In genomic region chr12:111488798-111489197, GRCh38 we compare ENCODE assay signal across 23 cellular contexts.
A peak's percentile ranks its signal among the peaks of the same experiment; 100 is the strongest.
DNase-seq lines count a peak whose midpoint lies in the region; ATAC-seq and TF ChIP-seq lines count a peak whose summit lies in the region.
"Had no signal": no experiment of that assay in that cellular context is flagged by ENCODE, and none has a peak within 500 bp of the region (broad histone marks: within the 10 kb centered on the region; RNA-seq: fewer than 3 reads in every experiment).

No MANE protein-coding gene starts in this region.

- no peak overlapping the region for H3K4me3 ChIP-seq in mesenchymal stem cell (ENCODE audit: insufficient read depth in 1 of 2, low read depth in 1 of 2, low read length in 2 of 2)
- H3K4me3 ChIP-seq: K562, MG63 had no signal

- no peak overlapping the region for H2AFZ ChIP-seq in mesenchymal stem cell (ENCODE audit: low read depth, low read length)

- peaks cover 22% of the 10 kb centered on the region for H3K79me1 ChIP-seq in mesenchymal stem cell (replicated peaks; ENCODE audit: low read length, poor library complexity, severe bottlenecking)

- no peak overlapping the region for H4K8ac ChIP-seq in mesenchymal stem cell (ENCODE audit: low read length)

- H3K23ac ChIP-seq in mesenchymal stem cell (ENCODE audit: low read length in 2 of 2), result no peak overlapping the region

- H3K36me3 Mint-ChIP-seq in central memory CD8-positive, alpha-beta T cell (ENCODE audit: insufficient read depth), result peaks cover 43% of the 10 kb centered on the region
- H3K36me3 Mint-ChIP-seq in type B pancreatic cell, result peaks cover 32% of the 10 kb centered on the region

- H2BK15ac ChIP-seq in mesenchymal stem cell (ENCODE audit: low read depth, poor library complexity, severe bottlenecking), result no peak overlapping the region

- TF ChIP-seq CTCF in type B pancreatic cell (conservative IDR thresholded peaks at IDR 0.05), result no peak

- H3K9ac ChIP-seq in mesenchymal stem cell (ENCODE audit: low read length), result peak overlapping the region; percentile 55
- H3K9ac ChIP-seq: SK-N-SH had no signal

- DNase-seq in NCI-H69 (lab: John Stamatoyannopoulos, UW) (peak; percentile 9), mesenchymal stem cell (no peak), type B pancreatic cell (ENCODE audit: extremely low spot score, unreplicated experiment) (no peak)
- DNase-seq in central memory CD8-positive, alpha-beta T cell (ENCODE audit: low spot score in 2 of 2), result no peak
- DNase-seq: ACHN; C1 segment of cervical spinal cord; CD8-positive, alpha-beta T cell; DMS53; GDM1; H7; MG63; NCI-H1417 treated with DMSO at 0.1 percent for 48 hours; NCI-H187 treated with DMSO at 0.1 percent for 48 hours; NCI-H2227 treated with DMSO at 0.1 percent for 48 hours; NCI-H510A treated with DMSO at 0.1 percent for 48 hours; NCI-H774; SIG-M5; SK-N-SH had no signal

- H2BK120ac ChIP-seq in mesenchymal stem cell (ENCODE audit: low read depth, low read length), result no peak overlapping the region

- H3K36me3 ChIP-seq in mesenchymal stem cell (ENCODE audit: control insufficient read depth in 1 of 2, insufficient read depth in 2 of 2, low read depth in 1 of 2, low read length in 2 of 2), result peaks cover 35 to 89% of the 10 kb centered on the region in 2 experiments

- no peaks in the 10 kb centered on the region for H3K9me3 ChIP-seq in mesenchymal stem cell (ENCODE audit: control insufficient read depth, low read length)
- H3K9me3 ChIP-seq: MG63, SK-N-SH had no signal

- no peaks in the 10 kb centered on the region for H3K27me3 ChIP-seq in mesenchymal stem cell (ENCODE audit: control insufficient read depth in 1 of 2, insufficient read depth in 1 of 2, low read length in 2 of 2)
- H3K27me3 ChIP-seq: MG63 had no signal

- H3K27ac ChIP-seq in mesenchymal stem cell (ENCODE audit: low read length, poor library complexity, severe bottlenecking), result no peak overlapping the region

- H3K4ac ChIP-seq in mesenchymal stem cell (ENCODE audit: low read depth in 1 of 2, low read length in 2 of 2), result no peak overlapping the region

- peaks cover 4% of the 10 kb centered on the region for H3K4me1 ChIP-seq in mesenchymal stem cell (ENCODE audit: control insufficient read depth, insufficient read depth, low read depth, low read length)

- H2BK5ac ChIP-seq in mesenchymal stem cell (ENCODE audit: low read depth, low read length, poor library complexity, severe bottlenecking), result no peak overlapping the region

- no peak overlapping the region for H2AK5ac ChIP-seq in mesenchymal stem cell (ENCODE audit: low read length, severe bottlenecking)

- no peak overlapping the region for H3K4me2 ChIP-seq in mesenchymal stem cell (ENCODE audit: low read length, poor library complexity, severe bottlenecking)
- H3K4me2 ChIP-seq: SK-N-SH had no signal

- H3K27me3 Mint-ChIP-seq in central memory CD8-positive, alpha-beta T cell, result no peaks in the 10 kb centered on the region
- no peaks in the 10 kb centered on the region for H3K27me3 Mint-ChIP-seq in type B pancreatic cell

- no peaks in the 10 kb centered on the region for H3K9me3 Mint-ChIP-seq in central memory CD8-positive, alpha-beta T cell
- H3K9me3 Mint-ChIP-seq in type B pancreatic cell, result no peaks in the 10 kb centered on the region
- H3K9me3 Mint-ChIP-seq: CD8-positive, alpha-beta T cell had no signal

- no peak for ATAC-seq in central memory CD8-positive, alpha-beta T cell (replicated peaks; ENCODE audit: extremely low read depth, poor library complexity, severe bottlenecking)
- ATAC-seq in GM21529 (IDR thresholded peaks at IDR 0.05; ENCODE audit: unreplicated experiment) (no peak), GM21423 (IDR thresholded peaks at IDR 0.05; ENCODE audit: unreplicated experiment) (no peak), GM21367 (IDR thresholded peaks at IDR 0.05; ENCODE audit: unreplicated experiment) (no peak)
- ATAC-seq: CD8-positive, alpha-beta T cell; K562; Panc1 had no signal

- WGBS in mesenchymal stem cell, result 100% methylated on average over 1 of the region's 2 CpGs

- H4K91ac ChIP-seq in mesenchymal stem cell (ENCODE audit: low read length), result no peak overlapping the region

- no peak overlapping the region for H3K14ac ChIP-seq in mesenchymal stem cell (ENCODE audit: low read length in 2 of 2)

- no peak overlapping the region for H2BK12ac ChIP-seq in mesenchymal stem cell (ENCODE audit: low read length in 2 of 2)

- H3K4me3 Mint-ChIP-seq in central memory CD8-positive, alpha-beta T cell, result no peak overlapping the region
- no peak overlapping the region for H3K4me3 Mint-ChIP-seq in type B pancreatic cell
- H3K4me3 Mint-ChIP-seq: CD8-positive, alpha-beta T cell had no signal

- peak overlapping the region; percentile 39 for H3K27ac Mint-ChIP-seq in central memory CD8-positive, alpha-beta T cell (ENCODE audit: low read depth)
- H3K27ac Mint-ChIP-seq in type B pancreatic cell, result peak overlapping the region; percentile 25
- H3K27ac Mint-ChIP-seq: CD8-positive, alpha-beta T cell had no signal

- peaks cover 7% of the 10 kb centered on the region for H3K4me1 Mint-ChIP-seq in central memory CD8-positive, alpha-beta T cell
- no peaks in the 10 kb centered on the region for H3K4me1 Mint-ChIP-seq in type B pancreatic cell (ENCODE audit: unreplicated experiment)

- no peak overlapping the region for H3K18ac ChIP-seq in mesenchymal stem cell (ENCODE audit: low read depth in 1 of 2, low read length in 2 of 2)
